17 cellular contexts compared by ENCODE assay signal in genomic region chr10:31584098-31584631, GRCh38.
A peak's percentile ranks its signal among the peaks of the same experiment; 100 is the strongest.
DNase-seq lines count a peak whose midpoint lies in the region; ATAC-seq and TF ChIP-seq lines count a peak whose summit lies in the region.
"Had no signal": no experiment of that assay in that cellular context is flagged by ENCODE, and none has a peak within 500 bp of the region (broad histone marks: within the 10 kb centered on the region; RNA-seq: fewer than 3 reads in every experiment).

No MANE protein-coding gene starts in this region.

- H3K9me3 ChIP-seq in SK-N-SH (no peaks in the 10 kb centered on the region), right cardiac atrium (ENCODE audit: control insufficient read depth, low read length) (no peaks in the 10 kb centered on the region), testis (no peaks in the 10 kb centered on the region)
- H3K9me3 ChIP-seq: ascending aorta had no signal

- peaks cover 0 to 40% of the 10 kb centered on the region in 2 experiments; a peak in 2 of 4 replicates for H3K4me1 ChIP-seq in SK-N-SH (ENCODE audit: control insufficient read depth in 1 of 2, insufficient read depth in 2 of 2, low read depth in 1 of 2, low read length in 1 of 2)
- peaks cover 14% of the 10 kb centered on the region for H3K4me1 ChIP-seq in right cardiac atrium (ENCODE audit: control insufficient read depth, insufficient read depth, low read length)
- peaks cover 14% of the 10 kb centered on the region for H3K4me1 ChIP-seq in testis

- H3K79me2 ChIP-seq in SK-N-SH (ENCODE audit: insufficient read depth) = no peaks in the 10 kb centered on the region

- TF ChIP-seq CTCF in SK-N-SH (IDR thresholded peaks at IDR 0.05) = no peak
- no peak for TF ChIP-seq CTCF in testis (IDR thresholded peaks at IDR 0.05)

- H3K9ac ChIP-seq in SK-N-SH = no peak overlapping the region

- TF ChIP-seq EP300 in SK-N-SH (IDR thresholded peaks at IDR 0.05; ENCODE audit: borderline replicate concordance in 1 of 2, low read depth in 1 of 2, low read length in 1 of 2) = no peak

- ATAC-seq in SK-N-SH treated with all-trans-retinoic acid at 6 μM for 48 hours (no peak), right cardiac atrium (peak; percentile 50 to 87), HG03159 (IDR thresholded peaks at IDR 0.05; ENCODE audit: unreplicated experiment) (no peak), GM19467 (IDR thresholded peaks at IDR 0.05; ENCODE audit: unreplicated experiment) (no peak), HG02623 (IDR thresholded peaks at IDR 0.05; ENCODE audit: unreplicated experiment) (no peak)
- ATAC-seq: activated CD8-positive, alpha-beta memory T cell treated with anti-CD3 and anti-CD28 coated beads, Interleukin-2, amount 10 ng/mL, durations not matched to agents 7 days and 5 days; activated naive CD4-positive, alpha-beta T cell treated with anti-CD3 and anti-CD28 coated beads, Interleukin-2, amount 50 U/mL, for 72 hours had no signal

- POLR2A ChIA-PET in SK-N-SH (lab: Yijun Ruan, JAX) = interaction anchor here (1.0 to 1.6 kb wide), 3 partner anchors 20 to 176 kb away, joined by 4 to 8 read pairs (median 4); no protein-coding TSS in a partner anchor

- TF ChIP-seq RAD21 in SK-N-SH (IDR thresholded peaks at IDR 0.05; ENCODE audit: low read length) = no peak

- H3F3A ChIP-seq in SK-N-SH (replicated peaks; ENCODE audit: insufficient read depth) = no peaks in the 10 kb centered on the region

- no peak overlapping the region for H3K4me2 ChIP-seq in SK-N-SH

- no peaks in the 10 kb centered on the region for H3K36me3 ChIP-seq in SK-N-SH (replicated peaks in 1 of 2; ENCODE audit: control insufficient read depth in 1 of 2, insufficient read depth in 2 of 2, low read length in 1 of 2)
- H3K36me3 ChIP-seq in testis (ENCODE audit: low read depth, missing control alignments) = no peaks in the 10 kb centered on the region
- H3K36me3 ChIP-seq: ascending aorta had no signal

- 66% methylated on average over 7 of the region's 12 CpGs for WGBS in SK-N-SH (ENCODE audit: low lambda C conversion rate)
- 49% methylated on average over 12 of the region's 12 CpGs for WGBS in right cardiac atrium
- 61 to 77% methylated on average over 4 to 12 of the region's 12 CpGs for WGBS in testis, 2 donors

- no peaks in the 10 kb centered on the region for H4K20me1 ChIP-seq in SK-N-SH (ENCODE audit: insufficient read depth)

- TF ChIP-seq POLR2A in testis (IDR thresholded peaks at IDR 0.05) = no peak

- H3K9me2 ChIP-seq in SK-N-SH = no peaks in the 10 kb centered on the region

- H3K27ac ChIP-seq in SK-N-SH (ENCODE audit: low read depth in 2 of 2, low read length in 1 of 2) = peak overlapping the region in 1 of 2 experiments; percentile 69; a peak in 2 of 4 replicates
- no peak overlapping the region for H3K27ac ChIP-seq in right cardiac atrium (ENCODE audit: low read length)
- H3K27ac ChIP-seq in testis = no peak overlapping the region

- DNase-seq in SK-N-SH = peak; percentile 61
- peak; percentile 40 for DNase-seq in UCSD-AML1 (lab: John Stamatoyannopoulos, UW; ENCODE audit: unreplicated experiment)
- peak; percentile 62 to 75 (median 64) for DNase-seq in right cardiac atrium
- no peak for DNase-seq in testis
- DNase-seq: activated CD4-positive, alpha-beta T cell treated with anti-CD3 and anti-CD28 coated beads for 4 hours; activated CD8-positive, alpha-beta memory T cell treated with anti-CD3 and anti-CD28 coated beads, Interleukin-2, amount 10 ng/mL, durations not matched to agents 7 days and 5 days; cerebellar nuclear complex; effector memory CD4-positive, alpha-beta T cell; NCI-H2081 treated with DMSO at 0.1 percent for 48 hours; NCI-H510A; NK-92 treated with Interleukin-12 subunit alpha and Interleukin-12 subunit beta, amount 100 ng/mL, for 24 hours had no signal

- intact Hi-C loops in right cardiac atrium (cut with DNase I) = no loop called here
- intact Hi-C loops in testis (cut with DNase I; ENCODE audit: low total_unique reads) = no loop called here

- CTCF ChIA-PET in SK-N-SH (lab: Yijun Ruan, JAX) = interaction anchor here (1.2 to 3.2 kb wide), 5 partner anchors 10 to 800 kb away, joined by 3 to 15 read pairs (median 4); no protein-coding TSS in a partner anchor

- no peaks in the 10 kb centered on the region for H3K27me3 ChIP-seq in SK-N-SH (ENCODE audit: insufficient read depth)
- H3K27me3 ChIP-seq in right cardiac atrium (ENCODE audit: control insufficient read depth, insufficient read depth) = no peaks in the 10 kb centered on the region
- no peaks in the 10 kb centered on the region for H3K27me3 ChIP-seq in testis
- H3K27me3 ChIP-seq: ascending aorta had no signal

- H3K4me3 ChIP-seq in SK-N-SH (ENCODE audit: low read depth in 2 of 2, low read length in 1 of 2) (no peak overlapping the region), right cardiac atrium (ENCODE audit: low read length) (no peak overlapping the region), testis (peak overlapping the region; percentile 2 to 15)
- H3K4me3 ChIP-seq: ascending aorta had no signal

- no peak overlapping the region for H2AFZ ChIP-seq in SK-N-SH (ENCODE audit: low read depth)

TF ChIP-seq in SK-N-SH, 30 proteins besides CTCF, POLR2A, EP300 and RAD21:
- TF ChIP-seq MEF2A (IDR thresholded peaks at IDR 0.05; ENCODE audit: borderline replicate concordance, low read depth) = no peak
- no peak for TF ChIP-seq FOXM1 (IDR thresholded peaks at IDR 0.05; ENCODE audit: low read depth)
- no peak for TF ChIP-seq SIN3A (IDR thresholded peaks at IDR 0.05; ENCODE audit: borderline replicate concordance, low read depth, low read length)
- no peak for TF ChIP-seq PBX3 (IDR thresholded peaks at IDR 0.05)
- no peak for TF ChIP-seq GATA2 (CRISPR knock-in tag; IDR thresholded peaks at IDR 0.05)
- no peak for TF ChIP-seq NFIC (IDR thresholded peaks at IDR 0.05; ENCODE audit: borderline replicate concordance)
- TF ChIP-seq GABPA (IDR thresholded peaks at IDR 0.05; ENCODE audit: low read depth) = no peak
- TF ChIP-seq TAF1 (IDR thresholded peaks at IDR 0.05; ENCODE audit: borderline replicate concordance, low read depth, low read length) = no peak
- TF ChIP-seq MAX (IDR thresholded peaks at IDR 0.05; ENCODE audit: low read depth) = no peak
- TF ChIP-seq RCOR1 (IDR thresholded peaks at IDR 0.05; ENCODE audit: low read length) = no peak
- no peak for TF ChIP-seq EZH2phosphoT487 (IDR thresholded peaks at IDR 0.05; ENCODE audit: borderline replicate concordance, low read depth)
- no peak for TF ChIP-seq TCF12 (IDR thresholded peaks at IDR 0.05)
- TF ChIP-seq ELF1 (IDR thresholded peaks at IDR 0.05) = no peak
- no peak for TF ChIP-seq TEAD4 (IDR thresholded peaks at IDR 0.05; ENCODE audit: borderline replicate concordance, insufficient read depth)
- no peak for TF ChIP-seq RFX5 (IDR thresholded peaks at IDR 0.05; ENCODE audit: low read length)

TF ChIP-seq in SK-N-SH treated with all-trans-retinoic acid at 6 μM for 48 hours, 23 proteins besides CTCF, POLR2A, EP300 and RAD21:
- TF ChIP-seq CREB5 (CRISPR knock-in tag; IDR thresholded peaks at IDR 0.05; ENCODE audit: low read depth) (no peak), CSRNP3 (CRISPR knock-in tag; IDR thresholded peaks at IDR 0.05) (no peak), POU6F1 (CRISPR knock-in tag; IDR thresholded peaks at IDR 0.05; ENCODE audit: borderline replicate concordance, low read depth) (no peak), RARB (CRISPR knock-in tag; IDR thresholded peaks at IDR 0.05) (no peak), PPARA (CRISPR knock-in tag; IDR thresholded peaks at IDR 0.05; ENCODE audit: borderline replicate concordance) (no peak), CSDC2 (CRISPR knock-in tag; IDR thresholded peaks at IDR 0.05) (no peak), TCF4 (CRISPR knock-in tag; IDR thresholded peaks at IDR 0.05; ENCODE audit: borderline replicate concordance) (no peak), ZFP3 (CRISPR knock-in tag; IDR thresholded peaks at IDR 0.05) (no peak)

Comparison
In these comparisons a context has a peak if more than half of its experiments do, and no peak if none do; other contexts are left out.
1. H3K4me3 ChIP-seq: peak in testis (2 of 2); none in SK-N-SH (0 of 2) and right cardiac atrium (single experiment).
2. ATAC-seq: peak in right cardiac atrium (2 of 2); none in SK-N-SH treated with all-trans-retinoic acid at 6 μM for 48 hours (single experiment), HG03159 (single experiment), GM19467 (single experiment) and HG02623 (single experiment).